8 cellular contexts compared by ENCODE assay signal in the genomic region with DNA sequence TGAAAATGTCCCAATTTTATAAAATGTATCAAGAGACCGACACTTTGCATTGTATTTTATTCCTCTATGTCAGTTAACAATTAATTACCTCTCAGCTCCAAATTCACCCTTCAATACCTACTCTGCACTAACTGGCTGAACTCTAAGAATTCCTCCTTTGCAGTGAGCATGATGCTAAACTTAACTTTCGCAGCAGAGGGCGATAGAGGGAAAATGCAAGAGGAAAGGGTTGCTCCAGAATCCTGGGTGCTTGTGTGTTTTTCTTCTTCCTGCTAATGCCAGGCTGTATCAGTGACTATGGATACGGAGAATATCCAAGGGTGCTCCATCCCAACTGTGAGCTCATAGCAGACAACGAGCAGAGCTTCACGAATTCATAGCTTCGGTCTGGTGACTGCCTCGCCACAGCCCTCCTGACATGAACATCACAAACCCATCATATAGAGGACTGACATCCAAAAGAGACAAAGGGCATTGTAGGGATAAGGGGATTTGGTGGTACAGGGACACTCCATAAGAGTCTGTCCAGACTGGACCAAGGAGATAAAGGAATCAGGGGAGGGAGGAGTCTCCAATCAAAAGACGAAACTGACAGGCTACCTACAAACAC.
A peak's percentile ranks its signal among the peaks of the same experiment; 100 is the strongest.
DNase-seq lines count a peak whose midpoint lies in the region; ATAC-seq, FAIRE-seq and TF ChIP-seq lines count a peak whose summit lies in the region.

No MANE protein-coding gene starts in this region.

- H2BK5ac ChIP-seq in mesendoderm (ENCODE audit: low read length) = no peak overlapping the region

- H3K4ac ChIP-seq in mesendoderm (ENCODE audit: low read depth, low read length) = no peak overlapping the region

- CTCF ChIA-PET in K562 (lab: Yijun Ruan, JAX; ENCODE audit: low intra/inter-chr PET ratio) = interaction anchor here (1.0 kb wide), 1 partner anchor 152 kb away, joined by 3 read pairs; no protein-coding TSS in a partner anchor

- H3K36me3 ChIP-seq in GM06990 (ENCODE audit: control insufficient read depth, insufficient read depth, low read length) (no peaks in the 10 kb centered on the region), K562 (ENCODE audit: control insufficient read depth, insufficient read depth, low read length) (no peaks in the 10 kb centered on the region), mesendoderm (ENCODE audit: control insufficient read depth, insufficient read depth, low read length) (no peaks in the 10 kb centered on the region)

- TF ChIP-seq POLR2A in K562 (conservative IDR thresholded peaks at IDR 0.05) = no peak

- no peak overlapping the region for H4K5ac ChIP-seq in mesendoderm (ENCODE audit: low read length)

- peak; percentile 56; the same call in 2 of the 3 replicates for ATAC-seq in K562
- no peak for ATAC-seq in left cardiac atrium
- ATAC-seq in GM18517 (IDR thresholded peaks at IDR 0.05; ENCODE audit: unreplicated experiment) = no peak

- DNase-seq in GM06990 (ENCODE audit: extremely low read depth, insufficient read length) (no peak), NCI-H748 treated with DMSO at 0.1 percent for 48 hours (lab: John Stamatoyannopoulos, UW) (peak; percentile 40), K562 (ENCODE audit: extremely low read depth in 1 of 4, low spot score in 3 of 4) (peak in 2 of 4 experiments; percentile 7 to 26), mesendoderm (peak; percentile 77), coronary artery (ENCODE audit: low spot score) (no peak), left cardiac atrium (no peak)

- no TSS peak for BruUV-seq in K562 (replicated peaks; lab: Mats Ljungman, UMichigan)

- H3K4me3 ChIP-seq in GM06990 (replicated peaks; ENCODE audit: low read depth, low read length) = no peak overlapping the region
- no peak overlapping the region for H3K4me3 ChIP-seq in K562
- no peak overlapping the region for H3K4me3 ChIP-seq in mesendoderm (ENCODE audit: low read length)
- H3K4me3 ChIP-seq in coronary artery = no peak overlapping the region

- H3K56ac ChIP-seq in mesendoderm (ENCODE audit: low read length) = no peak overlapping the region

- no peaks in the 10 kb centered on the region for H3K9me3 ChIP-seq in K562 (replicated peaks; ENCODE audit: control insufficient read depth, insufficient read depth, low read depth, low read length)

- peak in 1 of 2 experiments; percentile 36; a peak in 2 of 4 replicates for TF ChIP-seq RAD21 in K562 (CRISPR knock-in tag; conservative IDR thresholded peaks at IDR 0.05 in 1 of 2, IDR thresholded peaks at IDR 0.05 in 1 of 2)

- H3K9ac ChIP-seq in K562 (ENCODE audit: insufficient read depth in 1 of 2, low read depth in 2 of 2, low read length in 2 of 2) (no peak overlapping the region), mesendoderm (ENCODE audit: low read length) (no peak overlapping the region)

- no peak for TF ChIP-seq EP300 in K562 (IDR thresholded peaks at IDR 0.05; ENCODE audit: low read length)

- H3K18ac ChIP-seq in mesendoderm (ENCODE audit: low read length) = no peak overlapping the region

- H3K4me1 ChIP-seq in K562 (replicated peaks in 1 of 2; ENCODE audit: control insufficient read depth in 2 of 2, insufficient read depth in 2 of 2, low read length in 2 of 2) = no peaks in the 10 kb centered on the region
- no peaks in the 10 kb centered on the region for H3K4me1 ChIP-seq in mesendoderm (ENCODE audit: control insufficient read depth, low read depth, low read length)

- H3K79me2 ChIP-seq in K562 (ENCODE audit: control insufficient read depth, insufficient read depth, low read length) (no peaks in the 10 kb centered on the region), mesendoderm (ENCODE audit: control insufficient read depth, insufficient read depth, low read length) (no peaks in the 10 kb centered on the region)

- peak; percentile 81 for TF ChIP-seq CTCF in 22Rv1 (IDR thresholded peaks at IDR 0.05)
- TF ChIP-seq CTCF in GM06990 (IDR thresholded peaks at IDR 0.05; ENCODE audit: insufficient read depth, low read length, poor library complexity, severe bottlenecking) = peak; percentile 63
- TF ChIP-seq CTCF in K562 (IDR thresholded peaks at IDR 0.05 in 2 of 3, conservative IDR thresholded peaks at IDR 0.05 in 1 of 3; ENCODE audit: insufficient read depth in 2 of 3, low read depth in 1 of 3, low read length in 3 of 3) = peak; percentile 35 to 46 (median 40); a peak in 3 of 6 replicates
- TF ChIP-seq CTCF in coronary artery (IDR thresholded peaks at IDR 0.05) = no peak

- WGBS in K562 (ENCODE audit: insufficient coverage, low coverage, missing lambda C conversion rate) = 3% methylated on average over 8 of the region's 9 CpGs
- no CpG with 5 or more reads among the region's 9 CpGs for WGBS in mesendoderm (ENCODE audit: extremely low coverage, insufficient coverage, low lambda C conversion rate)

- H3K79me1 ChIP-seq in mesendoderm (ENCODE audit: low read length) = no peaks in the 10 kb centered on the region

- intact Hi-C loops in K562 (cut with micrococcal nuclease) (loop anchor here (5.0 kb wide), 1 partner anchor 120 kb away; no protein-coding TSS in a partner anchor), left cardiac atrium (cut with DNase I) (no loop called here)

- no peak overlapping the region for H3K23ac ChIP-seq in mesendoderm (ENCODE audit: low read length)

- FAIRE-seq in K562 (lab: Jason Lieb, UNC) = peak; percentile 71

- no peaks in the 10 kb centered on the region for H3K9me1 ChIP-seq in K562 (ENCODE audit: control insufficient read depth, insufficient read depth, low read length)

- POLR2A ChIA-PET in K562 (lab: Yijun Ruan, JAX) = no interaction called here

- no peak overlapping the region for H3K27ac ChIP-seq in 22Rv1
- H3K27ac ChIP-seq in K562 (ENCODE audit: extremely low read depth, low read depth, low read length) = no peak overlapping the region
- no peak overlapping the region for H3K27ac ChIP-seq in mesendoderm (ENCODE audit: low read depth, low read length)
- no peak overlapping the region for H3K27ac ChIP-seq in coronary artery

- no peak overlapping the region for H2AFZ ChIP-seq in K562 (ENCODE audit: low read depth, low read length)

- H3K4me2 ChIP-seq in K562 (ENCODE audit: insufficient read depth, low read length) (no peak overlapping the region), mesendoderm (ENCODE audit: low read length) (no peak overlapping the region)

- H4K8ac ChIP-seq in mesendoderm (ENCODE audit: low read depth, low read length) = no peak overlapping the region

- no peak overlapping the region for H2BK120ac ChIP-seq in mesendoderm (ENCODE audit: low read depth, low read length)

- H2BK15ac ChIP-seq in mesendoderm (replicated peaks; ENCODE audit: low read depth) = no peak overlapping the region

- H3K27me3 ChIP-seq in GM06990 (replicated peaks; ENCODE audit: control insufficient read depth, insufficient read depth, low read length) (no peaks in the 10 kb centered on the region), K562 (ENCODE audit: control insufficient read depth in 2 of 2, insufficient read depth in 2 of 2, low read length in 2 of 2) (no peaks in the 10 kb centered on the region), mesendoderm (ENCODE audit: insufficient read depth, low read length, poor library complexity) (no peaks in the 10 kb centered on the region)

- in situ Hi-C loops in K562 (cut with MboI) = no loop called here

- no peaks in the 10 kb centered on the region for H4K20me1 ChIP-seq in K562 (replicated peaks; ENCODE audit: control insufficient read depth, insufficient read depth, low read length)

- no peak overlapping the region for H2AK5ac ChIP-seq in mesendoderm (ENCODE audit: low read length)

TF ChIP-seq in K562, 482 proteins besides CTCF, POLR2A, EP300 and RAD21 (continues in another document):
- TF ChIP-seq SMC3 (conservative IDR thresholded peaks at IDR 0.05; ENCODE audit: insufficient read depth, low read depth, low read length) (no peak), PCBP1 (IDR thresholded peaks at IDR 0.05; ENCODE audit: low read depth, low read length, poor library complexity, severe bottlenecking) (no peak), ESRRA (IDR thresholded peaks at IDR 0.05; ENCODE audit: borderline replicate concordance, low read depth) (no peak), ZNF224 (CRISPR knock-in tag; IDR thresholded peaks at IDR 0.05) (no peak)
- TF ChIP-seq, protein P1, sequence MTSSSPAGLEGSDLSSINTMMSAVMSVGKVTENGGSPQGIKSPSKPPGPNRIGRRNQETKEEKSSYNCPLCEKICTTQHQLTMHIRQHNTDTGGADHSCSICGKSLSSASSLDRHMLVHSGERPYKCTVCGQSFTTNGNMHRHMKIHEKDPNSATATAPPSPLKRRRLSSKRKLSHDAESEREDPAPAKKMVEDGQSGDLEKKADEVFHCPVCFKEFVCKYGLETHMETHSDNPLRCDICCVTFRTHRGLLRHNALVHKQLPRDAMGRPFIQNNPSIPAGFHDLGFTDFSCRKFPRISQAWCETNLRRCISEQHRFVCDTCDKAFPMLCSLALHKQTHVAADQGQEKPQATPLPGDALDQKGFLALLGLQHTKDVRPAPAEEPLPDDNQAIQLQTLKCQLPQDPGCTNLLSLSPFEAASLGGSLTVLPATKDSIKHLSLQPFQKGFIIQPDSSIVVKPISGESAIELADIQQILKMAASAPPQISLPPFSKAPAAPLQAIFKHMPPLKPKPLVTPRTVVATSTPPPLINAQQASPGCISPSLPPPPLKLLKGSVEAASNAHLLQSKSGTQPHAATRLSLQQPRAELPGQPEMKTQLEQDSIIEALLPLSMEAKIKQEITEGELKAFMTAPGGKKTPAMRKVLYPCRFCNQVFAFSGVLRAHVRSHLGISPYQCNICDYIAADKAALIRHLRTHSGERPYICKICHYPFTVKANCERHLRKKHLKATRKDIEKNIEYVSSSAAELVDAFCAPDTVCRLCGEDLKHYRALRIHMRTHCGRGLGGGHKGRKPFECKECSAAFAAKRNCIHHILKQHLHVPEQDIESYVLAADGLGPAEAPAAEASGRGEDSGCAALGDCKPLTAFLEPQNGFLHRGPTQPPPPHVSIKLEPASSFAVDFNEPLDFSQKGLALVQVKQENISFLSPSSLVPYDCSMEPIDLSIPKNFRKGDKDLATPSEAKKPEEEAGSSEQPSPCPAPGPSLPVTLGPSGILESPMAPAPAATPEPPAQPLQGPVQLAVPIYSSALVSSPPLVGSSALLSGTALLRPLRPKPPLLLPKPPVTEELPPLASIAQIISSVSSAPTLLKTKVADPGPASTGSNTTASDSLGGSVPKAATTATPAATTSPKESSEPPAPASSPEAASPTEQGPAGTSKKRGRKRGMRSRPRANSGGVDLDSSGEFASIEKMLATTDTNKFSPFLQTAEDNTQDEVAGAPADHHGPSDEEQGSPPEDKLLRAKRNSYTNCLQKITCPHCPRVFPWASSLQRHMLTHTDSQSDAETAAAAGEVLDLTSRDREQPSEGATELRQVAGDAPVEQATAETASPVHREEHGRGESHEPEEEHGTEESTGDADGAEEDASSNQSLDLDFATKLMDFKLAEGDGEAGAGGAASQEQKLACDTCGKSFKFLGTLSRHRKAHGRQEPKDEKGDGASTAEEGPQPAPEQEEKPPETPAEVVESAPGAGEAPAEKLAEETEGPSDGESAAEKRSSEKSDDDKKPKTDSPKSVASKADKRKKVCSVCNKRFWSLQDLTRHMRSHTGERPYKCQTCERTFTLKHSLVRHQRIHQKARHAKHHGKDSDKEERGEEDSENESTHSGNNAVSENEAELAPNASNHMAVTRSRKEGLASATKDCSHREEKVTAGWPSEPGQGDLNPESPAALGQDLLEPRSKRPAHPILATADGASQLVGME (CRISPR knock-in tag; IDR thresholded peaks at IDR 0.05) = no peak

Comparison
In these comparisons a context has a peak if more than half of its experiments do, and no peak if none do; other contexts are left out.
1. DNase-seq: peak in NCI-H748 treated with DMSO at 0.1 percent for 48 hours (single experiment) and mesendoderm (single experiment); none in GM06990 (single experiment), coronary artery (single experiment) and left cardiac atrium (single experiment).